ENCODE assay signal across 9 cellular contexts in genomic region chr19:17872251-17873001, GRCh38. TPM values are rescaled to one million over a fixed set of nuclear protein-coding genes. Genes with fewer than 3 reads are reported as not detected.
DNase-seq lines count a peak whose midpoint lies in the region; ATAC-seq, FAIRE-seq and TF ChIP-seq lines count a peak whose summit lies in the region.
"Had no signal": no experiment of that assay in that cellular context is flagged by ENCODE, and none has a peak within 500 bp of the region (broad histone marks: within the 10 kb centered on the region; RNA-seq: fewer than 3 reads in every experiment).

No MANE protein-coding gene starts in this region.

- H3K4me1 Mint-ChIP-seq in activated T-cell treated with anti-CD3 and anti-CD28 coated beads, Interleukin-2, amount 50 U/mL, for 4 hours (ENCODE audit: low read depth) = peaks cover 10% of the 10 kb centered on the region

- H3K27me3 ChIP-seq in NT2/D1 (ENCODE audit: insufficient read depth, insufficient read length) = peaks cover 35% of the 10 kb centered on the region

- H3K36me3 Mint-ChIP-seq in activated T-cell treated with anti-CD3 and anti-CD28 coated beads, Interleukin-2, amount 50 U/mL, for 4 hours (ENCODE audit: insufficient read depth) = no peaks in the 10 kb centered on the region

- H3K36me3 ChIP-seq in NT2/D1 (ENCODE audit: insufficient read depth, insufficient read length, low read length) (no peaks in the 10 kb centered on the region), kidney (ENCODE audit: control insufficient read depth in 1 of 2, insufficient read depth in 2 of 2, low read length in 2 of 2) (no peaks in the 10 kb centered on the region)

- DNase-seq in NT2/D1 (ENCODE audit: low read depth, low spot score) (no peak), kidney (peak; percentile 77), amniotic stem cell (lab: John Stamatoyannopoulos, UW) (no peak), GM19239 (ENCODE audit: insufficient read length, low spot score) (no peak)
- no peak for DNase-seq in activated T-cell treated with anti-CD3 and anti-CD28 coated beads, Interleukin-2, amount 50 U/mL, for 4 hours
- DNase-seq in stimulated activated naive CD8-positive, alpha-beta T cell treated with anti-CD3 and anti-CD28 coated beads, Interleukin-15, Interleukin-2, amounts not matched to agents 100 U/mL and 50 U/mL, for 24 hours = peak; percentile 67
- DNase-seq: cortex of kidney, occipital lobe had no signal

- TF ChIP-seq CTCF in kidney (IDR thresholded peaks at IDR 0.05; ENCODE audit: borderline replicate concordance, extremely low read depth, insufficient read depth) = no peak

- ATAC-seq in activated T-cell treated with anti-CD3 and anti-CD28 coated beads, Interleukin-2, amount 50 U/mL, for 4 hours = peak; percentile 11 to 23
- peak; percentile 47 for ATAC-seq in stimulated activated naive CD8-positive, alpha-beta T cell treated with anti-CD3 and anti-CD28 coated beads, Interleukin-15, Interleukin-2, amounts not matched to agents 100 U/mL and 50 U/mL, for 24 hours
- ATAC-seq in HG02763 (IDR thresholded peaks at IDR 0.05; ENCODE audit: unreplicated experiment) = no peak

- H3K9ac ChIP-seq in NT2/D1 (ENCODE audit: insufficient read length, low read depth) (peak overlapping the region; percentile 42), kidney (ENCODE audit: low read length in 2 of 2) (no peak overlapping the region)

- no peaks in the 10 kb centered on the region for H3K9me3 Mint-ChIP-seq in activated T-cell treated with anti-CD3 and anti-CD28 coated beads, Interleukin-2, amount 50 U/mL, for 4 hours

- H3K4me3 ChIP-seq in NT2/D1 (ENCODE audit: insufficient read length, low read depth) (no peak overlapping the region), kidney (ENCODE audit: low read length in 2 of 2) (no peak overlapping the region)

- intact Hi-C loops in kidney (cut with DNase I) = no loop called here

- H3K9me3 ChIP-seq in NT2/D1 (ENCODE audit: insufficient read depth, low read length) (no peaks in the 10 kb centered on the region), kidney (ENCODE audit: control insufficient read depth in 1 of 2, low read length in 2 of 2) (no peaks in the 10 kb centered on the region)

- FAIRE-seq in kidney (lab: Jason Lieb, UNC) (no peak), GM19239 (lab: Jason Lieb, UNC) (no peak)

- H3K4me1 ChIP-seq in NT2/D1 (ENCODE audit: insufficient read depth, insufficient read length) (peaks cover 19% of the 10 kb centered on the region), kidney (ENCODE audit: control insufficient read depth in 1 of 2, insufficient read depth in 1 of 2, low read depth in 1 of 2, low read length in 2 of 2) (peaks cover 0 to 3% of the 10 kb centered on the region in 2 donors)

- H3K27me3 Mint-ChIP-seq in activated T-cell treated with anti-CD3 and anti-CD28 coated beads, Interleukin-2, amount 50 U/mL, for 4 hours (ENCODE audit: low read depth) = no peaks in the 10 kb centered on the region

- peak overlapping the region; percentile 84 for H3K4me3 Mint-ChIP-seq in activated T-cell treated with anti-CD3 and anti-CD28 coated beads, Interleukin-2, amount 50 U/mL, for 4 hours

- no peak overlapping the region for H3K27ac ChIP-seq in kidney (ENCODE audit: low read depth in 2 of 2, low read length in 2 of 2)

RNA-seq across cellular contexts. Expression of gene SLC5A5, which starts 0.7 kb away (rescaled TPM):
- 1 to 10 TPM in 2 of 3 donors, under 1 TPM in 1; 0.98 to 1.6 (median 1.1) TPM for total RNA-seq in activated T-cell treated with anti-CD3 and anti-CD28 coated beads, Interleukin-2, amount 50 U/mL, for 4 hours
- total RNA-seq in kidney = 0.16 TPM
- not detected for polyA plus RNA-seq in kidney (ENCODE audit: insufficient read depth, low read depth, low replicate concordance)

RNA-seq across cellular contexts. Expression of gene RPL18A, which starts 12.7 kb away (rescaled TPM):
- total RNA-seq in activated T-cell treated with anti-CD3 and anti-CD28 coated beads, Interleukin-2, amount 50 U/mL, for 4 hours = 1,000 to 10,000 TPM; 4,001 to 4,060 (median 4,048) TPM
- 1,282 TPM for total RNA-seq in kidney
- polyA plus RNA-seq in kidney (ENCODE audit: insufficient read depth, low read depth, low replicate concordance) = 1,707 TPM

RNA-seq across cellular contexts. Expression of gene JAK3, which starts 24.6 kb away (rescaled TPM):
- total RNA-seq in activated T-cell treated with anti-CD3 and anti-CD28 coated beads, Interleukin-2, amount 50 U/mL, for 4 hours = 100 to 1,000 TPM; 181 to 220 (median 189) TPM
- 30.8 TPM for total RNA-seq in kidney
- 3.5 TPM for polyA plus RNA-seq in kidney (ENCODE audit: insufficient read depth, low read depth, low replicate concordance)

RNA-seq across cellular contexts. Expression of gene INSL3, which starts 51.1 kb away (rescaled TPM):
- total RNA-seq in activated T-cell treated with anti-CD3 and anti-CD28 coated beads, Interleukin-2, amount 50 U/mL, for 4 hours = 1 to 10 TPM; 8.1 to 9.4 (median 9.1) TPM
- total RNA-seq in kidney = not detected
- not detected for polyA plus RNA-seq in kidney (ENCODE audit: insufficient read depth, low read depth, low replicate concordance)
- total RNA-seq: occipital lobe had no signal

Comparison
In these comparisons a context has a peak if more than half of its experiments do, and no peak if none do; other contexts are left out.
1. DNase-seq: peak in kidney (single experiment) and stimulated activated naive CD8-positive, alpha-beta T cell treated with anti-CD3 and anti-CD28 coated beads, Interleukin-15, Interleukin-2, amounts not matched to agents 100 U/mL and 50 U/mL, for 24 hours (single experiment); none in NT2/D1 (single experiment), activated T-cell treated with anti-CD3 and anti-CD28 coated beads, Interleukin-2, amount 50 U/mL, for 4 hours (single experiment), amniotic stem cell (single experiment) and GM19239 (single experiment).